16 cellular contexts compared by ENCODE assay signal in the genomic region with DNA sequence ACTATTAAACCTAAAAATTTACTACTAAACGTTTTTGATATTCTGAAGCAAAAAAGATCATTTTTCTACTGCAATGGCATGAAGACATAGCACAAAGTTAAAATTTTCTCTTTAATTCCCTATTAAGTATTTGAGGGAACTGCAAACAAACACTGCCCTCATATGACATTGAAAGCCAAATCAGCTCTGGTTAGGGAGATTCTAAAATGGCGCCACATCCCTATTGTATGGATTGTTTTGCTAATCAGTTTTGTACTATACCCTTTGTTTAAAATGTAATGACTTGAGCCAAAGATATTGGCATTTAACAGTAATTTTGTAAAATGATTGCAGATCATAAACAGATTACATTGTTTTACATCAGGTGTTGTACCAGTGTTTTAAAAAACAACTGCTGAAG.
"Had no signal": no experiment of that assay in that cellular context is flagged by ENCODE, and none has a peak within 500 bp of the region (broad histone marks: within the 10 kb centered on the region; RNA-seq: fewer than 3 reads in every experiment).

No MANE protein-coding gene starts in this region.

- H3K9me3 Mint-ChIP-seq: brain; effector memory CD8-positive, alpha-beta T cell; neural crest cell; stimulated activated naive CD8-positive, alpha-beta T cell treated with anti-CD3 and anti-CD28 coated beads, Interleukin-15, amount 100 ng/mL, for 72 hours had no signal

- H3K36me3 Mint-ChIP-seq: brain had no signal

- H3K79me2 ChIP-seq: hepatocyte had no signal

- H3K27me3 Mint-ChIP-seq: brain; stimulated activated naive CD8-positive, alpha-beta T cell treated with anti-CD3 and anti-CD28 coated beads, Interleukin-15, amount 100 ng/mL, for 72 hours had no signal

- H3K36me3 ChIP-seq: pancreas, thoracic aorta had no signal

- H3K4me1 ChIP-seq: pancreas had no signal

- DNase-seq: activated CD4-positive, alpha-beta T cell treated with anti-CD3 and anti-CD28 coated beads, Interleukin-2, amount 50 U/mL, for 1 hour; activated effector memory CD4-positive, alpha-beta T cell treated with anti-CD3 and anti-CD28 coated beads, Interleukin-2, amount 50 U/mL, for 16 hours; activated T-cell treated with anti-CD3 and anti-CD28 coated beads, Interleukin-2, amount 50 U/mL, for 1 hour; amygdala; effector memory CD8-positive, alpha-beta T cell; erythroblast; pancreas; stimulated activated CD4-positive, alpha-beta T cell treated with anti-CD3 and anti-CD28 coated beads, Interleukin-4, amount 100 ng/mL, for 1 hour; stimulated activated CD8-positive, alpha-beta memory T cell treated with anti-CD3 and anti-CD28 coated beads, Interleukin-4, amount 100 ng/mL, for 48 hours; stimulated activated naive CD8-positive, alpha-beta T cell treated with anti-CD3 and anti-CD28 coated beads, Interleukin-15, amount 100 ng/mL, for 72 hours had no signal

- FAIRE-seq: pancreas had no signal

- ATAC-seq: activated naive CD4-positive, alpha-beta T cell treated with anti-CD3 and anti-CD28 coated beads, Interleukin-2, amount 50 U/mL, for 72 hours; effector memory CD8-positive, alpha-beta T cell; pancreas; stimulated activated naive CD8-positive, alpha-beta T cell treated with anti-CD3 and anti-CD28 coated beads, Interleukin-15, amount 100 ng/mL, for 72 hours had no signal

- H3K4me1 Mint-ChIP-seq: brain; central memory CD8-positive, alpha-beta T cell had no signal

- H3K4me2 ChIP-seq: hepatocyte had no signal

- H3K4me3 ChIP-seq: hepatocyte, pancreas, thoracic aorta had no signal

- H2AFZ ChIP-seq: hepatocyte had no signal

- H3K27me3 ChIP-seq: hepatocyte had no signal

- H3K27ac ChIP-seq: hepatocyte, pancreas, thoracic aorta had no signal

- H3K27ac Mint-ChIP-seq: brain; effector memory CD8-positive, alpha-beta T cell; stimulated activated naive CD8-positive, alpha-beta T cell treated with anti-CD3 and anti-CD28 coated beads, Interleukin-15, amount 100 ng/mL, for 72 hours had no signal

- H3K9me3 ChIP-seq: pancreas, thoracic aorta had no signal

- H3K4me3 Mint-ChIP-seq: brain; central memory CD8-positive, alpha-beta T cell; effector memory CD8-positive, alpha-beta T cell; neural crest cell; stimulated activated naive CD8-positive, alpha-beta T cell treated with anti-CD3 and anti-CD28 coated beads, Interleukin-15, amount 100 ng/mL, for 72 hours had no signal
